Comparison of ENCODE assay signal across 16 cellular contexts in the genomic region with DNA sequence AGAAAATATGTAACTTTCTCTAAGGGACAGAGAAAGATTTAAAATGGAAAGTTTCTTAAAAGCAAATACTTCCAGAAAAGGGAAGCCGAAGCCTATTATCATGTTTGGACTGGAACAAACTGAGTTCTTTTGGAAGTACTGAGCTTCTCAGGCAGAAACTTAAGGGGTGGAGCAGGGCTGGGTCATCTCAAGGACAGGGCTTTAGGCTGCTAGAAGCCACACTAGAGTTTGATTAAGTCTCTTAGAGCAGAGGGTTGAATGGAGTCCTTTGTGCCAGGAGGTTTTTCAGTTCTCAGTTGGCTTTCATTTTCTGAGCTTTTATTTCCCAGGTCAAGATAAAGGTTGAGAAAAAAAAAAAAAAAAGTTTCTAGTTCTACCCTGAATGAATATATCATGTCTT.
"Had no signal": no experiment of that assay in that cellular context is flagged by ENCODE, and none has a peak within 500 bp of the region (broad histone marks: within the 10 kb centered on the region; RNA-seq: fewer than 3 reads in every experiment).

No MANE protein-coding gene starts in this region.

- H3K9me3 Mint-ChIP-seq: endodermal cell had no signal

- H3K27me3 Mint-ChIP-seq: activated CD4-positive, alpha-beta T cell treated with anti-CD3 and anti-CD28 coated beads for 36 hours; activated naive CD8-positive, alpha-beta T cell; progenitor cell of endocrine pancreas; stimulated activated naive CD8-positive, alpha-beta T cell treated with anti-CD3 and anti-CD28 coated beads, Interleukin-15, Interleukin-2, amounts not matched to agents 100 ng/mL and 50 ng/mL, for 24 hours had no signal

- H3K36me3 ChIP-seq: right atrium auricular region, upper lobe of right lung had no signal

- ATAC-seq: activated CD4-positive, alpha-beta T cell treated with anti-CD3 and anti-CD28 coated beads for 36 hours; left lobe of liver; upper lobe of right lung; WTC11 had no signal

- H3K4me1 ChIP-seq: right atrium auricular region, upper lobe of right lung had no signal

- H3K4me3 ChIP-seq: right atrium auricular region, upper lobe of right lung had no signal

- H3K9me3 ChIP-seq: upper lobe of right lung had no signal

- H3K27ac Mint-ChIP-seq: activated CD4-positive, alpha-beta T cell treated with anti-CD3 and anti-CD28 coated beads for 36 hours; activated naive CD8-positive, alpha-beta T cell; endodermal cell; progenitor cell of endocrine pancreas; stimulated activated naive CD8-positive, alpha-beta T cell treated with anti-CD3 and anti-CD28 coated beads, Interleukin-15, Interleukin-2, amounts not matched to agents 100 ng/mL and 50 ng/mL, for 24 hours; WTC11 had no signal

- FAIRE-seq: colon, frontal cortex, keratinocyte had no signal

- H3K36me3 Mint-ChIP-seq: activated naive CD8-positive, alpha-beta T cell; WTC11 had no signal

- DNase-seq: activated CD4-positive, alpha-beta T cell treated with anti-CD3 and anti-CD28 coated beads for 36 hours; activated CD4-positive, alpha-beta T cell treated with anti-CD3 and anti-CD28 coated beads, Interleukin-2, amount 50 U/mL, for 48 hours; activated T-cell treated with anti-CD3 and anti-CD28 coated beads for 4 hours; amniotic stem cell; central memory CD4-positive, alpha-beta T cell; endodermal cell; upper lobe of right lung had no signal

- H3K27me3 ChIP-seq: right atrium auricular region, upper lobe of right lung had no signal

- H3K4me1 Mint-ChIP-seq: activated CD4-positive, alpha-beta T cell treated with anti-CD3 and anti-CD28 coated beads for 36 hours; endodermal cell; WTC11 had no signal

- H3K27ac ChIP-seq: right atrium auricular region, upper lobe of right lung had no signal

- H3K4me3 Mint-ChIP-seq: activated CD4-positive, alpha-beta T cell treated with anti-CD3 and anti-CD28 coated beads for 36 hours; activated naive CD8-positive, alpha-beta T cell; endodermal cell; stimulated activated naive CD8-positive, alpha-beta T cell treated with anti-CD3 and anti-CD28 coated beads, Interleukin-15, Interleukin-2, amounts not matched to agents 100 ng/mL and 50 ng/mL, for 24 hours; WTC11 had no signal
